Comparison of ENCODE assay signal across 11 cellular contexts in the genomic region with DNA sequence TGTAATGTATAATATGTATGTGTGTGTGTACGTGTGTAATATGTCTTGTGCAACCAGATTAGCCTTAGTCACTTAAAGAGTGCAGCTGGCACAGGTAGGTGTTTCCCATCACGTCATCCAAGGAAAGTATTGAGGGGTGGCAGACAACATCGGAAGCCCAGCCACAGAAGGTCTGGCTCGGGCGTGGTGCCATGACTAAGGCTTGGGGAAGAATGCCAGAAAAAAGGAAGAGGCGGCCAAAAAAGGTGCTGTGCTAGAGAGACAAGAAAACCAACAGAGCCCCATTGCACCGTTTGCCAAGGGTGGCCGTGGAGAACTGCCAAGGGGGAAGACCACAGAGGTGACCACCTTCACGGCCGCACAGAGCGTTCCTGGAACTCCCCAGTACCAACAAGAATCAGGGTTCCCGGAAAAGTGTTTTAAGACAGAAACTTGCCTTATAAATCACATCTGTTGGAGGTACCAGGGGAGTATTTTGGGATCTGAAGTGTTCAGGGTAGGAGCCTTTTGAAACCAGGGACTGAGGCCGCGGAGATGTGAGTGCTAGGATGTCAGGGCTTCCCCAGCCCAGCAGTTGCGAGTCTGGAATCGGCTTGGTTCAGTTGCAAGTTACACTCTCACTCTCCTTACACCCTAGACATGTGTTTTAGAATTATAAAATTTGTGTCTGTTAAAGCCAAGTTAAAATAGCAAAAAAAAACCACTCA.
DNase-seq lines count a peak whose midpoint lies in the region; ATAC-seq and TF ChIP-seq lines count a peak whose summit lies in the region.
"Had no signal": no experiment of that assay in that cellular context is flagged by ENCODE, and none has a peak within 500 bp of the region (broad histone marks: within the 10 kb centered on the region; RNA-seq: fewer than 3 reads in every experiment).

No MANE protein-coding gene starts in this region.

- H3K27ac ChIP-seq in SJSA1 = no peak overlapping the region
- peak overlapping the region in 3 of 4 donors; percentile 27 to 71 (median 58) for H3K27ac ChIP-seq in gastroesophageal sphincter
- H3K27ac ChIP-seq in transverse colon = peak overlapping the region in 3 of 4 donors; percentile 24 to 69 (median 41)
- H3K27ac ChIP-seq in testis = no peak overlapping the region

- in situ Hi-C loops in transverse colon (cut with MboI; ENCODE audit: low pct_ligation_motif_present in 1 of 4, low pct_unique_long_range_greater_than_20kb in 1 of 4, low sequenced_read_pairs in 3 of 4) = no loop called here

- H3K36me3 Mint-ChIP-seq in T-helper 2 cell treated with Interferon-gamma antibody and Interleukin-4, amounts not matched to agents 5 μg/mL and 100 μg/mL, for 36 hours (ENCODE audit: low read depth) = no peaks in the 10 kb centered on the region
- no peaks in the 10 kb centered on the region for H3K36me3 Mint-ChIP-seq in endothelial cell (ENCODE audit: low read depth, unreplicated experiment)

- peaks cover 30% of the 10 kb centered on the region for H3K4me1 Mint-ChIP-seq in T-helper 2 cell treated with Interferon-gamma antibody and Interleukin-4, amounts not matched to agents 5 μg/mL and 100 μg/mL, for 36 hours (ENCODE audit: low read depth)
- no peaks in the 10 kb centered on the region for H3K4me1 Mint-ChIP-seq in endothelial cell (ENCODE audit: unreplicated experiment)
- H3K4me1 Mint-ChIP-seq: neural crest cell had no signal

- TF ChIP-seq CTCF in gastroesophageal sphincter (IDR thresholded peaks at IDR 0.05) = no peak
- TF ChIP-seq CTCF in transverse colon (IDR thresholded peaks at IDR 0.05) = no peak
- no peak for TF ChIP-seq CTCF in endothelial cell (IDR thresholded peaks at IDR 0.05; ENCODE audit: unreplicated experiment)
- TF ChIP-seq CTCF in testis (IDR thresholded peaks at IDR 0.05) = no peak

- H3K4me3 Mint-ChIP-seq in T-helper 2 cell treated with Interferon-gamma antibody and Interleukin-4, amounts not matched to agents 5 μg/mL and 100 μg/mL, for 36 hours = no peak overlapping the region
- no peak overlapping the region for H3K4me3 Mint-ChIP-seq in endothelial cell (ENCODE audit: unreplicated experiment)
- H3K4me3 Mint-ChIP-seq: neural crest cell had no signal

- DNase-seq in T-helper 2 cell treated with Interferon-gamma antibody and Interleukin-4, amounts not matched to agents 5 μg/mL and 100 μg/mL, for 36 hours (ENCODE audit: low spot score) = no peak
- no peak for DNase-seq in T-helper 2 cell
- DNase-seq in SJSA1 (ENCODE audit: low read depth in 1 of 2, low spot score in 2 of 2) = peak; percentile 63 to 65
- peak; percentile 23 for DNase-seq in transverse colon
- DNase-seq in endothelial cell (ENCODE audit: low spot score) = no peak
- DNase-seq in testis = no peak
- DNase-seq: activated naive CD4-positive, alpha-beta T cell treated with Interleukin-2 at 50 U/mL for 16 hours; NCI-H524 had no signal

- TF ChIP-seq POLR2A in gastroesophageal sphincter (IDR thresholded peaks at IDR 0.05) (no peak), transverse colon (IDR thresholded peaks at IDR 0.05) (no peak), testis (IDR thresholded peaks at IDR 0.05) (no peak)

- H3K27me3 ChIP-seq in SJSA1 (replicated peaks) (no peaks in the 10 kb centered on the region), gastroesophageal sphincter (no peaks in the 10 kb centered on the region), transverse colon (no peaks in the 10 kb centered on the region), testis (no peaks in the 10 kb centered on the region)

- WGBS in gastroesophageal sphincter (ENCODE audit: low coverage in 1 of 2), 2 donors = 17 to 19% methylated on average over 9 to 15 of the region's 16 CpGs
- WGBS in transverse colon (ENCODE audit: low coverage in 1 of 2), 2 donors = 43 to 63% methylated on average over 2 to 16 of the region's 16 CpGs
- 70 to 75% methylated on average over 16 of the region's 16 CpGs for WGBS in testis, 2 donors

- ATAC-seq in gastroesophageal sphincter (peak; percentile 69), GM21390 (IDR thresholded peaks at IDR 0.05; ENCODE audit: unreplicated experiment) (no peak)

- no peaks in the 10 kb centered on the region for H3K9me3 ChIP-seq in SJSA1 (replicated peaks)
- no peaks in the 10 kb centered on the region for H3K9me3 ChIP-seq in gastroesophageal sphincter
- no peaks in the 10 kb centered on the region for H3K9me3 ChIP-seq in transverse colon
- H3K9me3 ChIP-seq in testis = no peaks in the 10 kb centered on the region

- H3K27ac Mint-ChIP-seq in T-helper 2 cell treated with Interferon-gamma antibody and Interleukin-4, amounts not matched to agents 5 μg/mL and 100 μg/mL, for 36 hours = peak overlapping the region; percentile 13
- no peak overlapping the region for H3K27ac Mint-ChIP-seq in endothelial cell (ENCODE audit: unreplicated experiment)

- H3K4me3 ChIP-seq in SJSA1 (no peak overlapping the region), gastroesophageal sphincter (no peak overlapping the region), transverse colon (no peak overlapping the region), testis (no peak overlapping the region)

- peaks cover 26% of the 10 kb centered on the region for H3K4me1 ChIP-seq in SJSA1 (replicated peaks)
- H3K4me1 ChIP-seq in gastroesophageal sphincter = peaks cover 0 to 21% (median 0%) of the 10 kb centered on the region in 3 donors
- peaks cover 0 to 22% (median 12%) of the 10 kb centered on the region in 4 donors for H3K4me1 ChIP-seq in transverse colon
- no peaks in the 10 kb centered on the region for H3K4me1 ChIP-seq in testis

- intact Hi-C loops in transverse colon (cut with DNase I; ENCODE audit: low total_unique reads) = no loop called here
- intact Hi-C loops in testis (cut with DNase I; ENCODE audit: low total_unique reads) = no loop called here

- H3K9me3 Mint-ChIP-seq in T-helper 2 cell treated with Interferon-gamma antibody and Interleukin-4, amounts not matched to agents 5 μg/mL and 100 μg/mL, for 36 hours = no peaks in the 10 kb centered on the region
- no peaks in the 10 kb centered on the region for H3K9me3 Mint-ChIP-seq in endothelial cell (ENCODE audit: unreplicated experiment)
- H3K9me3 Mint-ChIP-seq: neural crest cell had no signal

- TF ChIP-seq EP300 in gastroesophageal sphincter (IDR thresholded peaks at IDR 0.05) (no peak), transverse colon (IDR thresholded peaks at IDR 0.05; ENCODE audit: low read depth) (no peak)

- H3K36me3 ChIP-seq in SJSA1 = no peaks in the 10 kb centered on the region
- no peaks in the 10 kb centered on the region for H3K36me3 ChIP-seq in gastroesophageal sphincter
- no peaks in the 10 kb centered on the region for H3K36me3 ChIP-seq in transverse colon
- no peaks in the 10 kb centered on the region for H3K36me3 ChIP-seq in testis (ENCODE audit: low read depth, missing control alignments)

- H3K27me3 Mint-ChIP-seq in T-helper 2 cell treated with Interferon-gamma antibody and Interleukin-4, amounts not matched to agents 5 μg/mL and 100 μg/mL, for 36 hours (ENCODE audit: low read depth) = peaks cover 25% of the 10 kb centered on the region
- peaks cover 3% of the 10 kb centered on the region for H3K27me3 Mint-ChIP-seq in endothelial cell (ENCODE audit: unreplicated experiment)

Comparison
In these comparisons a context has a peak if more than half of its experiments do, and no peak if none do; other contexts are left out.
1. DNase-seq: peak in SJSA1 (2 of 2) and transverse colon (single experiment); none in T-helper 2 cell treated with Interferon-gamma antibody and Interleukin-4, amounts not matched to agents 5 μg/mL and 100 μg/mL, for 36 hours (single experiment), T-helper 2 cell (0 of 5), endothelial cell (single experiment) and testis (single experiment).
2. H3K27ac ChIP-seq: peak in gastroesophageal sphincter (3 of 4) and transverse colon (3 of 4); none in SJSA1 (single experiment) and testis (0 of 2).